Comparison of ENCODE assay signal across 1 cellular context in genomic region chr11:88555018-88555828, GRCh38.
TF ChIP-seq lines count a peak whose summit lies in the region.

No MANE protein-coding gene starts in this region.

TF ChIP-seq in A549, 52 proteins besides CTCF, POLR2A, EP300 and RAD21 (continued from another document):
- TF ChIP-seq USF2 (IDR thresholded peaks at IDR 0.05), result no peak
- no peak for TF ChIP-seq PHF8 (IDR thresholded peaks at IDR 0.05; ENCODE audit: borderline replicate concordance, low read depth)
- TF ChIP-seq NR3C1 (IDR thresholded peaks at IDR 0.05), result no peak
- peak; percentile 20 to 58; a peak in 3 of 4 replicates for TF ChIP-seq CEBPB (IDR thresholded peaks at IDR 0.05)
- TF ChIP-seq JUNB (IDR thresholded peaks at IDR 0.05), result peak; percentile 83
- TF ChIP-seq GATA3 (IDR thresholded peaks at IDR 0.05; ENCODE audit: borderline replicate concordance), result peak; percentile 64; the same call in 1 of the 2 replicates
- TF ChIP-seq NFE2L2 (conservative IDR thresholded peaks at IDR 0.05; ENCODE audit: low read length), result no peak
- no peak for TF ChIP-seq ZC3H11A (IDR thresholded peaks at IDR 0.05)
- TF ChIP-seq FOSL2 (IDR thresholded peaks at IDR 0.05), result peak; percentile 79
- TF ChIP-seq FOSL2 (CRISPR knock-in tag; IDR thresholded peaks at IDR 0.05), result peak; percentile 69
